In genomic region chr1:148722758-148723157, GRCh38 we compare ENCODE assay signal across 2 cellular contexts. TPM values are rescaled to one million over a fixed set of nuclear protein-coding genes. Genes with fewer than 3 reads are reported as not detected.
"Had no signal": no experiment of that assay in that cellular context is flagged by ENCODE, and none has a peak within 500 bp of the region (broad histone marks: within the 10 kb centered on the region; RNA-seq: fewer than 3 reads in every experiment).

No MANE protein-coding gene starts in this region.

RNA-seq across cellular contexts. Expression of gene NUDT4B, which starts 25.8 kb away (rescaled TPM):
- total RNA-seq: activated naive CD4-positive, alpha-beta T cell treated with anti-CD3 and anti-CD28 coated beads for 36 hours; WTC11 had no signal
